Comparison of ENCODE assay signal across 1 cellular context in genomic region chr7:100711369-100711768, GRCh38.
TF ChIP-seq lines count a peak whose summit lies in the region.

No MANE protein-coding gene starts in this region.

TF ChIP-seq in H1, 55 proteins besides CTCF, POLR2A, EP300 and RAD21:
- no peak for TF ChIP-seq KDM4A (IDR thresholded peaks at IDR 0.05; ENCODE audit: low read depth, low read length, severe bottlenecking)
- no peak for TF ChIP-seq SIX5 (IDR thresholded peaks at IDR 0.05; ENCODE audit: low read depth, low read length)
